Comparison of ENCODE assay signal across 10 cellular contexts in the genomic region with DNA sequence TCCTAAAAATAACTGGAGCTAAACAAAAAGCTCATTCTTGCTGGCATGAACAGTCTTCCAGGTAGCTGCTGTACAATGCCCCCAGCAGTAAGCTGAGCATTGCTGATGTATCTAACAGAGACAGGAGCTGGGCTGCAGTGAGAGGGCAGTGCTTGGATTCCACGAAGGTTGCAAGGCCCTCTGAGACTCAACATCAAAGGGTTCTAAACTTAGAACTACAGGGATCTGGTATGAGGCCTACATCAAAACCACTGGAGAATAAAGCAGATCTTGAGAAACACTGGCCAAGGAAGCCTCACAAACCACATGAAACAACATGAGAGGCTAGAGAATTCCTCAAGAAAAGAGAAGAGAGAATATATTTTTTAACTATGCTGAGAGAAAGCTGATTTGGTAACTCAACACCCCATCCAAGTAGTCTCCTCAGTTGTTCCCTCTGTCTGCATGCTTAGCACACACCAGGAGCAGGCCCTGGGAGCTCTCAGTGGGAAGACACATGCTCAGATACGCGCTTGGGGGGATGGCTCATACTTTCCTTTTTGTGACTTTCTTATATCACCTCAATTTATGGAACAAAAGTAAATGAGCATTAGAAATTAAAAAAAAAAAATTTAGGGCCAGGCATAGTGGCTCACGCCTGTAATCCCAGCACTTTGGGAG. TPM values are rescaled to one million over a fixed set of nuclear protein-coding genes. Genes with fewer than 3 reads are reported as not detected.
DNase-seq lines count a peak whose midpoint lies in the region; ATAC-seq and TF ChIP-seq lines count a peak whose summit lies in the region.
"Had no signal": no experiment of that assay in that cellular context is flagged by ENCODE, and none has a peak within 500 bp of the region (broad histone marks: within the 10 kb centered on the region; RNA-seq: fewer than 3 reads in every experiment).

No MANE protein-coding gene starts in this region.

- in situ Hi-C loops in astrocyte of the cerebellum (cut with HindIII; ENCODE audit: low sequenced_read_pairs) (no loop called here), KBM-7 (cut with MboI; ENCODE audit: low pct_unique_long_range_greater_than_20kb, low sequenced_read_pairs) (no loop called here)

- no peak overlapping the region for H3K4me3 ChIP-seq in astrocyte of the cerebellum (ENCODE audit: low read depth, low read length)
- H3K4me3 ChIP-seq: prostate gland had no signal

- peak; percentile 48 for ATAC-seq in Right ventricle myocardium inferior

- TF ChIP-seq CTCF in astrocyte of the cerebellum (IDR thresholded peaks at IDR 0.05; ENCODE audit: low read depth, low read length, missing control alignments) = no peak

- intact Hi-C loops in Right ventricle myocardium inferior (cut with DNase I) = no loop called here
- intact Hi-C loops in cardiac septum (cut with DNase I) = no loop called here

- DNase-seq in Right ventricle myocardium inferior (ENCODE audit: missing footprints) = no peak
- DNase-seq in cardiac septum (ENCODE audit: low spot score) = no peak
- DNase-seq in astrocyte of the cerebellum (ENCODE audit: low read depth) = peak; percentile 59
- DNase-seq in islet precursor cell = peak; percentile 83
- no peak for DNase-seq in KBM-7
- DNase-seq in NCI-H2107 (lab: John Stamatoyannopoulos, UW) = no peak
- no peak for DNase-seq in anterior cingulate cortex (lab: John Stamatoyannopoulos, UW)
- no peak for DNase-seq in DMS 273 treated with DMSO at 0.1 percent for 48 hours (lab: John Stamatoyannopoulos, UW)
- DNase-seq: NCI-H446 had no signal

RNA-seq across cellular contexts. Expression of gene DSTYK, which starts 27.7 kb away (rescaled TPM):
- total RNA-seq in Right ventricle myocardium inferior = 5.2 TPM
- total RNA-seq in cardiac septum = 7.3 TPM

RNA-seq across cellular contexts. Expression of gene TMCC2, which starts 43.9 kb away (rescaled TPM):
- total RNA-seq in Right ventricle myocardium inferior = 1.2 TPM
- 4.0 TPM for total RNA-seq in cardiac septum

Comparison
In these comparisons a context has a peak if more than half of its experiments do, and no peak if none do; other contexts are left out.
1. DNase-seq: peak in astrocyte of the cerebellum (single experiment) and islet precursor cell (single experiment); none in Right ventricle myocardium inferior (single experiment), cardiac septum (single experiment), KBM-7 (single experiment), NCI-H2107 (single experiment), anterior cingulate cortex (0 of 58) and DMS 273 treated with DMSO at 0.1 percent for 48 hours (single experiment).